ENCODE assay signal across 12 cellular contexts in genomic region chr19:5693195-5694166, GRCh38. TPM values are rescaled to one million over a fixed set of nuclear protein-coding genes. Genes with fewer than 3 reads are reported as not detected.
DNase-seq lines count a peak whose midpoint lies in the region; ATAC-seq, FAIRE-seq and TF ChIP-seq lines count a peak whose summit lies in the region.
"Had no signal": no experiment of that assay in that cellular context is flagged by ENCODE, and none has a peak within 500 bp of the region (broad histone marks: within the 10 kb centered on the region; RNA-seq: fewer than 3 reads in every experiment).

No MANE protein-coding gene starts in this region.

- H3K36me3 Mint-ChIP-seq in natural killer cell treated with Interleukin-12 subunit alpha and Interleukin-12 subunit beta and Interleukin-15 and Interleukin-18, amount 100 ng/mL, for 72 hours, result peaks cover 7% of the 10 kb centered on the region
- H3K36me3 Mint-ChIP-seq in natural killer cell, result no peaks in the 10 kb centered on the region
- H3K36me3 Mint-ChIP-seq: neural progenitor cell had no signal

- H3K4me1 Mint-ChIP-seq in natural killer cell treated with Interleukin-12 subunit alpha and Interleukin-12 subunit beta and Interleukin-15 and Interleukin-18, amount 100 ng/mL, for 72 hours (ENCODE audit: low read depth in 2 of 2), result peaks cover 14 to 31% of the 10 kb centered on the region in 2 donors
- peaks cover 13 to 32% of the 10 kb centered on the region in 2 donors for H3K4me1 Mint-ChIP-seq in natural killer cell

- peak; percentile 45 for TF ChIP-seq POLR2A in endothelial cell of umbilical vein (IDR thresholded peaks at IDR 0.05; ENCODE audit: low read depth, low read length)

- no peak for FAIRE-seq in endothelial cell of umbilical vein (lab: Jason Lieb, UNC)

- H3K27me3 ChIP-seq in RWPE2 (ENCODE audit: insufficient read depth, poor library complexity, severe bottlenecking) (no peaks in the 10 kb centered on the region), endothelial cell of umbilical vein (ENCODE audit: control insufficient read depth in 2 of 2, insufficient read depth in 2 of 2, low read length in 2 of 2) (no peaks in the 10 kb centered on the region), upper lobe of right lung (no peaks in the 10 kb centered on the region)
- H3K27me3 ChIP-seq: neural progenitor cell had no signal

- H3K27me3 Mint-ChIP-seq in natural killer cell treated with Interleukin-12 subunit alpha and Interleukin-12 subunit beta and Interleukin-15 and Interleukin-18, amount 100 ng/mL, for 72 hours, result no peaks in the 10 kb centered on the region
- no peaks in the 10 kb centered on the region for H3K27me3 Mint-ChIP-seq in natural killer cell (ENCODE audit: low read depth in 2 of 2)

- POLR2A ChIA-PET in endothelial cell of umbilical vein (lab: Charles Lee), result no interaction called here

- no peak overlapping the region for H2AFZ ChIP-seq in endothelial cell of umbilical vein (ENCODE audit: low read depth, low read length)
- H2AFZ ChIP-seq: neural progenitor cell had no signal

- peak overlapping the region; percentile 89 for H3K27ac ChIP-seq in RWPE2 (ENCODE audit: poor library complexity, severe bottlenecking)
- no peak overlapping the region for H3K27ac ChIP-seq in endothelial cell of umbilical vein (ENCODE audit: insufficient read depth, low read depth, low read length)
- H3K27ac ChIP-seq in upper lobe of right lung, result no peak overlapping the region
- H3K27ac ChIP-seq: neural progenitor cell had no signal

- ATAC-seq in natural killer cell treated with Interleukin-12 subunit alpha and Interleukin-12 subunit beta and Interleukin-15 and Interleukin-18, amount 100 ng/mL, for 72 hours, result no peak
- ATAC-seq in natural killer cell, result no peak
- no peak; the same call in 2 of the 3 replicates for ATAC-seq in RWPE2 (ENCODE audit: low read depth)
- ATAC-seq in upper lobe of right lung, result no peak
- no peak for ATAC-seq in HG03175 (IDR thresholded peaks at IDR 0.05; ENCODE audit: unreplicated experiment)
- no peak for ATAC-seq in HG02970 (IDR thresholded peaks at IDR 0.05; ENCODE audit: low FRiP score, unreplicated experiment)
- ATAC-seq: PC-3 had no signal

- H3K4me1 ChIP-seq in RWPE2 (ENCODE audit: insufficient read depth, poor library complexity, severe bottlenecking) (no peaks in the 10 kb centered on the region), endothelial cell of umbilical vein (ENCODE audit: control insufficient read depth, extremely low read depth, insufficient read depth, low read length) (peaks cover 8% of the 10 kb centered on the region), upper lobe of right lung (peaks cover 9% of the 10 kb centered on the region)
- H3K4me1 ChIP-seq: neural progenitor cell had no signal

- peak overlapping the region; percentile 39 for H3K4me3 Mint-ChIP-seq in natural killer cell treated with Interleukin-12 subunit alpha and Interleukin-12 subunit beta and Interleukin-15 and Interleukin-18, amount 100 ng/mL, for 72 hours
- H3K4me3 Mint-ChIP-seq in natural killer cell, result no peak overlapping the region

- H4K20me1 ChIP-seq in endothelial cell of umbilical vein (replicated peaks; ENCODE audit: control insufficient read depth, extremely low read depth, insufficient read depth, low read length), result no peaks in the 10 kb centered on the region

- H3K9me1 ChIP-seq in endothelial cell of umbilical vein (replicated peaks; ENCODE audit: control insufficient read depth, extremely low read depth, insufficient read depth, low read length), result no peaks in the 10 kb centered on the region

- TF ChIP-seq CTCF in natural killer cell (IDR thresholded peaks at IDR 0.05) (no peak), RWPE2 (IDR thresholded peaks at IDR 0.05; ENCODE audit: poor library complexity, severe bottlenecking) (no peak), endothelial cell of umbilical vein (IDR thresholded peaks at IDR 0.05; ENCODE audit: extremely low read depth in 1 of 2, insufficient read depth in 1 of 2, low read depth in 1 of 2, low read length in 2 of 2) (no peak), upper lobe of right lung (IDR thresholded peaks at IDR 0.05) (no peak)

- H3K9ac ChIP-seq in endothelial cell of umbilical vein (replicated peaks; ENCODE audit: extremely low read depth, insufficient read depth, low read length), result no peak overlapping the region
- H3K9ac ChIP-seq: neural progenitor cell had no signal

- no peak overlapping the region for H3K4me2 ChIP-seq in endothelial cell of umbilical vein (ENCODE audit: insufficient read depth, low read length)
- H3K4me2 ChIP-seq: neural progenitor cell had no signal

- H3K79me2 ChIP-seq in endothelial cell of umbilical vein (ENCODE audit: control insufficient read depth, insufficient read depth, low read length), result peaks cover 52% of the 10 kb centered on the region

- intact Hi-C loops in natural killer cell (cut with micrococcal nuclease), result no loop called here
- intact Hi-C loops in endothelial cell of umbilical vein (cut with micrococcal nuclease), result no loop called here
- intact Hi-C loops in upper lobe of right lung (cut with DNase I), result no loop called here

- H3K9me3 ChIP-seq in RWPE2 (ENCODE audit: severe bottlenecking) (no peaks in the 10 kb centered on the region), endothelial cell of umbilical vein (replicated peaks; ENCODE audit: control insufficient read depth, insufficient read depth, low read length) (no peaks in the 10 kb centered on the region), upper lobe of right lung (no peaks in the 10 kb centered on the region)

- BruUV-seq in endothelial cell of umbilical vein (replicated peaks; lab: Mats Ljungman, UMichigan), result no TSS peak

- peak overlapping the region in 1 of 2 donors; percentile 44 for H3K27ac Mint-ChIP-seq in natural killer cell treated with Interleukin-12 subunit alpha and Interleukin-12 subunit beta and Interleukin-15 and Interleukin-18, amount 100 ng/mL, for 72 hours
- H3K27ac Mint-ChIP-seq in natural killer cell, result peak overlapping the region in 1 of 2 donors; percentile 74
- H3K27ac Mint-ChIP-seq: neural progenitor cell had no signal

- CTCF ChIA-PET in endothelial cell of umbilical vein (lab: Charles Lee), result no interaction called here

- H3K4me3 ChIP-seq in RWPE2 (ENCODE audit: severe bottlenecking), result no peak overlapping the region
- H3K4me3 ChIP-seq in endothelial cell of umbilical vein (replicated peaks in 1 of 3; ENCODE audit: insufficient read depth in 1 of 3, low read depth in 1 of 3, low read length in 3 of 3), result no peak overlapping the region
- H3K4me3 ChIP-seq in upper lobe of right lung, result no peak overlapping the region
- H3K4me3 ChIP-seq: neural progenitor cell had no signal

- dilution Hi-C loops in endothelial cell of umbilical vein (cut with MboI; ENCODE audit: extremely low pct_ligation_motif_present, low sequenced_read_pairs), result no loop called here

- no peak for DNase-seq in natural killer cell treated with Interleukin-12 subunit alpha and Interleukin-12 subunit beta and Interleukin-15 and Interleukin-18, amount 100 ng/mL, for 72 hours (ENCODE audit: low spot score)
- no peak for DNase-seq in natural killer cell
- DNase-seq in RWPE2 (ENCODE audit: low spot score), result no peak
- DNase-seq in endothelial cell of umbilical vein (ENCODE audit: low read depth, low spot score), result no peak
- peak; percentile 67 for DNase-seq in upper lobe of right lung
- no peak for DNase-seq in NOMO-1 treated with DMSO at 0.1 percent for 48 hours (lab: John Stamatoyannopoulos, UW; ENCODE audit: unreplicated experiment)
- DNase-seq: DMS153, hypothalamus, PC-3 had no signal

- H3K36me3 ChIP-seq in RWPE2 (ENCODE audit: low read depth), result peaks cover 68% of the 10 kb centered on the region
- peaks cover 8 to 45% of the 10 kb centered on the region in 2 experiments for H3K36me3 ChIP-seq in endothelial cell of umbilical vein (ENCODE audit: control insufficient read depth in 2 of 2, extremely low read depth in 1 of 2, insufficient read depth in 2 of 2, low read length in 2 of 2)
- H3K36me3 ChIP-seq in upper lobe of right lung, result peaks cover 62% of the 10 kb centered on the region
- H3K36me3 ChIP-seq: neural progenitor cell had no signal

- H3K9me3 Mint-ChIP-seq in natural killer cell treated with Interleukin-12 subunit alpha and Interleukin-12 subunit beta and Interleukin-15 and Interleukin-18, amount 100 ng/mL, for 72 hours, result no peaks in the 10 kb centered on the region
- no peaks in the 10 kb centered on the region for H3K9me3 Mint-ChIP-seq in natural killer cell
- H3K9me3 Mint-ChIP-seq: neural progenitor cell had no signal

RNA-seq across cellular contexts. Expression of gene RPL36, which starts 3.4 kb away (rescaled TPM):
- 100 to 1,000 TPM; 645 to 764 TPM for total RNA-seq in natural killer cell treated with Interleukin-12 subunit alpha and Interleukin-12 subunit beta and Interleukin-15 and Interleukin-18, amount 100 ng/mL, for 72 hours
- 100 to 1,000 TPM; 363 to 505 (median 459) TPM for total RNA-seq in natural killer cell
- 944 and 1,033 TPM in 2 replicates for total RNA-seq in endothelial cell of umbilical vein
- 835 and 1,084 TPM in 2 replicates for polyA plus RNA-seq in endothelial cell of umbilical vein
- polyA plus RNA-seq in endothelial cell of umbilical vein (2011; cell fraction: cytosol; rRNA removed), result 561 and 877 TPM in 2 replicates
- polyA plus RNA-seq in endothelial cell of umbilical vein (2011; cell fraction: nucleus; rRNA removed), result 224 and 232 TPM in 2 replicates
- polyA plus RNA-seq in endothelial cell of umbilical vein (2012), result 1,177 and 1,852 TPM in 2 replicates
- 208 and 264 TPM in 2 replicates for polyA minus RNA-seq in endothelial cell of umbilical vein
- polyA minus RNA-seq in endothelial cell of umbilical vein (2011; cell fraction: cytosol; rRNA and poly(A)+ RNA removed), result 889 TPM
- 50.3 and 106 TPM in 2 replicates for polyA minus RNA-seq in endothelial cell of umbilical vein (2011; cell fraction: nucleus; rRNA and poly(A)+ RNA removed)
- 564 TPM for total RNA-seq in upper lobe of right lung

RNA-seq across cellular contexts. Expression of gene HSD11B1L, which starts 12.7 kb away (rescaled TPM):
- total RNA-seq in natural killer cell treated with Interleukin-12 subunit alpha and Interleukin-12 subunit beta and Interleukin-15 and Interleukin-18, amount 100 ng/mL, for 72 hours, result 1 to 10 TPM; 1.8 to 3.6 TPM
- total RNA-seq in natural killer cell, result 1 to 10 TPM; 1.1 to 3.7 (median 3.0) TPM
- 4.4 and 5.0 TPM in 2 replicates for total RNA-seq in endothelial cell of umbilical vein
- polyA plus RNA-seq in endothelial cell of umbilical vein, result 9.1 and 10.2 TPM in 2 replicates
- polyA plus RNA-seq in endothelial cell of umbilical vein (2011; cell fraction: cytosol; rRNA removed), result 4.9 and 6.1 TPM in 2 replicates
- 4.1 and 4.4 TPM in 2 replicates for polyA plus RNA-seq in endothelial cell of umbilical vein (2011; cell fraction: nucleus; rRNA removed)
- 4.2 and 11.2 TPM in 2 replicates for polyA plus RNA-seq in endothelial cell of umbilical vein (2012)
- polyA minus RNA-seq in endothelial cell of umbilical vein, result 2.0 and 2.1 TPM in 2 replicates
- not detected for polyA minus RNA-seq in endothelial cell of umbilical vein (2011; cell fraction: cytosol; rRNA and poly(A)+ RNA removed)
- 2.3 TPM in 1 of 2 replicates, not detected in the other for polyA minus RNA-seq in endothelial cell of umbilical vein (2011; cell fraction: nucleus; rRNA and poly(A)+ RNA removed)
- total RNA-seq in upper lobe of right lung, result 6.6 TPM

RNA-seq across cellular contexts. Expression of gene MICOS13, which starts 13.2 kb away (rescaled TPM):
- total RNA-seq in natural killer cell treated with Interleukin-12 subunit alpha and Interleukin-12 subunit beta and Interleukin-15 and Interleukin-18, amount 100 ng/mL, for 72 hours, result 10 to 100 TPM; 40.7 to 41.4 TPM
- total RNA-seq in natural killer cell, result 10 to 100 TPM; 17.7 to 27.7 (median 25.1) TPM
- 53.0 and 55.3 TPM in 2 replicates for total RNA-seq in endothelial cell of umbilical vein
- 86.1 and 115 TPM in 2 replicates for polyA plus RNA-seq in endothelial cell of umbilical vein
- 38.6 and 56.1 TPM in 2 replicates for polyA plus RNA-seq in endothelial cell of umbilical vein (2011; cell fraction: cytosol; rRNA removed)
- 12.5 and 16.9 TPM in 2 replicates for polyA plus RNA-seq in endothelial cell of umbilical vein (2011; cell fraction: nucleus; rRNA removed)
- 41.0 and 68.2 TPM in 2 replicates for polyA plus RNA-seq in endothelial cell of umbilical vein (2012)
- polyA minus RNA-seq in endothelial cell of umbilical vein, result 11.8 and 15.2 TPM in 2 replicates
- polyA minus RNA-seq in endothelial cell of umbilical vein (2011; cell fraction: cytosol; rRNA and poly(A)+ RNA removed), result 14.3 TPM
- 2.9 and 4.7 TPM in 2 replicates for polyA minus RNA-seq in endothelial cell of umbilical vein (2011; cell fraction: nucleus; rRNA and poly(A)+ RNA removed)
- 48.3 TPM for total RNA-seq in upper lobe of right lung

RNA-seq across cellular contexts. Expression of gene LONP1, which starts 26.5 kb away (rescaled TPM):
- 100 to 1,000 TPM; 151 to 267 TPM for total RNA-seq in natural killer cell treated with Interleukin-12 subunit alpha and Interleukin-12 subunit beta and Interleukin-15 and Interleukin-18, amount 100 ng/mL, for 72 hours
- total RNA-seq in natural killer cell (10 to 100 TPM; 50.5 to 61.8 (median 56.1) TPM), endothelial cell of umbilical vein (95.1 and 95.7 TPM in 2 replicates), upper lobe of right lung (79.1 TPM)
- polyA plus RNA-seq in endothelial cell of umbilical vein, result 70.0 and 89.2 TPM in 2 replicates
- 41.1 and 58.7 TPM in 2 replicates for polyA plus RNA-seq in endothelial cell of umbilical vein (2011; cell fraction: cytosol; rRNA removed)
- polyA plus RNA-seq in endothelial cell of umbilical vein (2011; cell fraction: nucleus; rRNA removed), result 98.8 and 102 TPM in 2 replicates
- polyA plus RNA-seq in endothelial cell of umbilical vein (2012), result 50.8 and 65.0 TPM in 2 replicates
- polyA minus RNA-seq in endothelial cell of umbilical vein, result 35.4 and 48.9 TPM in 2 replicates
- 67.5 TPM for polyA minus RNA-seq in endothelial cell of umbilical vein (2011; cell fraction: cytosol; rRNA and poly(A)+ RNA removed)
- polyA minus RNA-seq in endothelial cell of umbilical vein (2011; cell fraction: nucleus; rRNA and poly(A)+ RNA removed), result 23.9 and 39.0 TPM in 2 replicates

RNA-seq across cellular contexts. Expression of gene CATSPERD, which starts 27.0 kb away (rescaled TPM):
- not detected for total RNA-seq in natural killer cell treated with Interleukin-12 subunit alpha and Interleukin-12 subunit beta and Interleukin-15 and Interleukin-18, amount 100 ng/mL, for 72 hours
- not detected for total RNA-seq in natural killer cell
- not detected in 2 replicates for total RNA-seq in endothelial cell of umbilical vein
- not detected in 2 replicates for polyA plus RNA-seq in endothelial cell of umbilical vein
- polyA plus RNA-seq in endothelial cell of umbilical vein (2011; cell fraction: cytosol; rRNA removed), result not detected in 2 replicates
- not detected in 2 replicates for polyA plus RNA-seq in endothelial cell of umbilical vein (2011; cell fraction: nucleus; rRNA removed)
- not detected in 2 replicates for polyA plus RNA-seq in endothelial cell of umbilical vein (2012)
- polyA minus RNA-seq in endothelial cell of umbilical vein, result not detected in 2 replicates
- polyA minus RNA-seq in endothelial cell of umbilical vein (2011; cell fraction: cytosol; rRNA and poly(A)+ RNA removed), result not detected
- not detected in 2 replicates for polyA minus RNA-seq in endothelial cell of umbilical vein (2011; cell fraction: nucleus; rRNA and poly(A)+ RNA removed)
- not detected for total RNA-seq in upper lobe of right lung
- total RNA-seq: PC-3 had no signal
